Comparison of ENCODE assay signal across 26 cellular contexts in genomic region chr3:14911651-14912050, GRCh38.
"Had no signal": no experiment of that assay in that cellular context is flagged by ENCODE, and none has a peak within 500 bp of the region (broad histone marks: within the 10 kb centered on the region; RNA-seq: fewer than 3 reads in every experiment).

No MANE protein-coding gene starts in this region.

- H3K27ac Mint-ChIP-seq: IgD-negative memory B cell had no signal

- H3K27ac ChIP-seq: HL-60, SJSA1, SK-N-MC had no signal

- H3K4me3 Mint-ChIP-seq: IgD-negative memory B cell had no signal

- H3K4me3 ChIP-seq: MG63, SJSA1, SK-N-MC had no signal

- H3K9me3 ChIP-seq: MG63, SJSA1 had no signal

- DNase-seq: Karpas-422, KBM-7, MG63, NCI-H1092, NCI-H1105 treated with DMSO at 0.1 percent for 48 hours, NCI-H1417 treated with DMSO at 0.1 percent for 48 hours, NCI-H146, NCI-H1694 treated with DMSO at 0.1 percent for 48 hours, NCI-H1930, NCI-H2081, NCI-H2107, NCI-H226, NCI-H446, NCI-H510A, NCI-H524 treated with DMSO at 0.1 percent for 48 hours, NCI-H69, NCI-H774, Right ventricle myocardium superior, RPMI8226, SIG-M5 had no signal

- H3K4me1 ChIP-seq: SJSA1 had no signal

- H3K36me3 Mint-ChIP-seq: IgD-negative memory B cell had no signal

- H3K36me3 ChIP-seq: MG63, SJSA1 had no signal

- FAIRE-seq: HTR-8/SVneo, RCC 7860 had no signal

- H3K27me3 ChIP-seq: MG63 had no signal
